In genomic region chr12:48789858-48790326, GRCh38 we compare ENCODE assay signal across 9 cellular contexts. TPM values are rescaled to one million over a fixed set of nuclear protein-coding genes. Genes with fewer than 3 reads are reported as not detected.
A peak's percentile ranks its signal among the peaks of the same experiment; 100 is the strongest.
DNase-seq lines count a peak whose midpoint lies in the region; ATAC-seq and TF ChIP-seq lines count a peak whose summit lies in the region.
"Had no signal": no experiment of that assay in that cellular context is flagged by ENCODE, and none has a peak within 500 bp of the region (broad histone marks: within the 10 kb centered on the region; RNA-seq: fewer than 3 reads in every experiment).

No MANE protein-coding gene starts in this region.

- no peak for TF ChIP-seq POLR2A in uterus (IDR thresholded peaks at IDR 0.05)

- 10 to 26% methylated on average over 4 of the region's 4 CpGs for WGBS in heart right ventricle, 2 donors

- peaks cover 7 to 43% (median 34%) of the 10 kb centered on the region in 9 donors for H3K4me1 ChIP-seq in heart right ventricle
- peaks cover 3 to 23% of the 10 kb centered on the region in 2 donors for H3K4me1 ChIP-seq in muscle layer of duodenum (ENCODE audit: control insufficient read depth in 1 of 2, insufficient read depth in 2 of 2, low read length in 2 of 2)
- H3K4me1 ChIP-seq in uterus, result no peaks in the 10 kb centered on the region

- intact Hi-C loops in heart right ventricle (cut with DNase I), result loop anchor here in 1 of 10 donors (5.0 kb wide), 1 partner anchor 108 kb away; the partner anchor contains the start of gene KANSL2
- intact Hi-C loops in left cardiac atrium (cut with DNase I), result no loop called here
- intact Hi-C loops in uterus (cut with DNase I; ENCODE audit: low total_unique reads), result no loop called here

- H3K27me3 ChIP-seq in heart right ventricle (peaks cover 0 to 29% (median 0%) of the 10 kb centered on the region in 7 donors), muscle layer of duodenum (ENCODE audit: low read depth, low read length) (no peaks in the 10 kb centered on the region), uterus (no peaks in the 10 kb centered on the region)

- TF ChIP-seq CTCF in heart right ventricle (IDR thresholded peaks at IDR 0.05) (no peak), choroid plexus epithelial cell (conservative IDR thresholded peaks at IDR 0.05; ENCODE audit: low read depth, low read length) (no peak), uterus (IDR thresholded peaks at IDR 0.05) (no peak)

- DNase-seq in heart right ventricle (no peak), left cardiac atrium (no peak), choroid plexus epithelial cell (ENCODE audit: low read depth) (no peak), uterus (no peak), NCI-H748 (lab: John Stamatoyannopoulos, UW; ENCODE audit: unreplicated experiment) (no peak), SHP77 (lab: John Stamatoyannopoulos, UW) (no peak), NCI-H1436 (lab: John Stamatoyannopoulos, UW) (no peak)
- DNase-seq: Karpas-422 had no signal

- H3K27ac ChIP-seq in heart right ventricle, result peak overlapping the region in 8 of 10 donors; percentile 97 to 99 (median 98)
- H3K27ac ChIP-seq in muscle layer of duodenum (ENCODE audit: low read length), result peak overlapping the region; percentile 54
- H3K27ac ChIP-seq in uterus, result peak overlapping the region; percentile 91 to 95

- H3K9me3 ChIP-seq in heart right ventricle, result no peaks in the 10 kb centered on the region
- H3K9me3 ChIP-seq in muscle layer of duodenum (ENCODE audit: control insufficient read depth in 1 of 2, low read length in 2 of 2), result no peaks in the 10 kb centered on the region
- no peaks in the 10 kb centered on the region for H3K9me3 ChIP-seq in uterus

- H3K4me3 ChIP-seq in heart right ventricle (peak overlapping the region; percentile 75 to 99 (median 98)), choroid plexus epithelial cell (ENCODE audit: low read depth, low read length) (peak overlapping the region; percentile 80), muscle layer of duodenum (ENCODE audit: low read depth in 1 of 2, low read length in 2 of 2) (peak overlapping the region; percentile 48 to 88), uterus (peak overlapping the region; percentile 81 to 95)

- no peaks in the 10 kb centered on the region for H3K36me3 ChIP-seq in heart right ventricle
- H3K36me3 ChIP-seq in muscle layer of duodenum (ENCODE audit: control insufficient read depth in 1 of 2, insufficient read depth in 2 of 2, low read length in 2 of 2), result no peaks in the 10 kb centered on the region
- no peaks in the 10 kb centered on the region for H3K36me3 ChIP-seq in uterus

- ATAC-seq in heart right ventricle (no peak), left cardiac atrium (no peak)

RNA-seq across cellular contexts. Expression of gene ADCY6, which starts 1.0 kb away (rescaled TPM):
- 100 to 1,000 TPM in 8 of 10 donors, 10 to 100 TPM in 2; 84.4 to 144 (median 122) TPM for total RNA-seq in heart right ventricle
- 100 to 1,000 TPM in 1 of 2 donors, 10 to 100 TPM in 1; 35.3 to 123 TPM for polyA plus RNA-seq in heart right ventricle
- total RNA-seq in left cardiac atrium, result 100 to 1,000 TPM in 1 of 2 donors, 10 to 100 TPM in 1; 51.5 to 113 TPM
- 10 to 100 TPM; 10.6 to 75.8 (median 55.0) TPM for total RNA-seq in uterus

RNA-seq across cellular contexts. Expression of gene CACNB3, which starts 28.4 kb away (rescaled TPM):
- total RNA-seq in heart right ventricle (1 to 10 TPM; 2.2 to 7.8 (median 4.1) TPM), left cardiac atrium (1 to 10 TPM; 8.8 to 9.5 TPM), uterus (10 to 100 TPM in 2 of 4 donors, 1 to 10 TPM in 2; 5.9 to 62.2 (median 22.7) TPM)
- polyA plus RNA-seq in heart right ventricle, result 10 to 100 TPM in 1 of 2 donors, 1 to 10 TPM in 1; 4.3 to 13.5 TPM
